ENCODE assay signal across 18 cellular contexts in the genomic region with DNA sequence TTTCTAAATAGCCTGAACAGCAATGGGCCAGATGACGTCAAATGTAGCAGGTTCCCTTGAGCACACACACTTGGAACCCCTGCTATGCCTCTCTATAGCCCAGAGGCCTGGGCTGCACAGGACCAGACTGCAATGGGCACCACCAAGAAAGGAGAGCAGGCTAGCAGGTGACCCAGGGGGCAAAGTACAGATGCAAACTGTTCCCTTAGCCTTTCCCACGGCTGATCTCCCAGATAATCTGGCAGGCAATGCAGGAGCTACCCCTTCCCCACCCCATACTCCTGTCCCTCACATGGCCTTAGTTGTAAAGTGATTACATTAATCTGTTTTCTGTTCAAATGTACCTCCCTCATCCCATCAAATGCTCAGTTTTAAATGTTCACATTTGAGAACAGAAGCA. TPM values are rescaled to one million over a fixed set of nuclear protein-coding genes. Genes with fewer than 3 reads are reported as not detected.
DNase-seq lines count a peak whose midpoint lies in the region; ATAC-seq, FAIRE-seq and TF ChIP-seq lines count a peak whose summit lies in the region.
"Had no signal": no experiment of that assay in that cellular context is flagged by ENCODE, and none has a peak within 500 bp of the region (broad histone marks: within the 10 kb centered on the region; RNA-seq: fewer than 3 reads in every experiment).

No MANE protein-coding gene starts in this region.

- H3K27me3 ChIP-seq in WERI-Rb-1 (ENCODE audit: insufficient read depth, low read depth, severe bottlenecking): no peaks in the 10 kb centered on the region
- no peaks in the 10 kb centered on the region for H3K27me3 ChIP-seq in liver (ENCODE audit: control insufficient read depth in 4 of 4, insufficient read depth in 4 of 4, low read length in 3 of 4)
- H3K27me3 ChIP-seq in suprapubic skin: no peaks in the 10 kb centered on the region
- no peaks in the 10 kb centered on the region for H3K27me3 ChIP-seq in tibial artery

- H3K9ac ChIP-seq in liver (ENCODE audit: low read depth in 1 of 2, low read length in 2 of 2): no peak overlapping the region
- H3K9ac ChIP-seq: GM23248 had no signal

- intact Hi-C loops in tibial artery (cut with DNase I; ENCODE audit: low total_unique reads): no loop called here

- ATAC-seq in HG03039 (IDR thresholded peaks at IDR 0.05; ENCODE audit: unreplicated experiment) (no peak), HG02763 (IDR thresholded peaks at IDR 0.05; ENCODE audit: unreplicated experiment) (no peak)
- ATAC-seq: GM12878, HCT116 had no signal

- no peak overlapping the region for H3K4me3 ChIP-seq in WERI-Rb-1 (ENCODE audit: low read depth, low read length)
- no peak overlapping the region for H3K4me3 ChIP-seq in liver (ENCODE audit: low read depth in 1 of 3, low read length in 3 of 3)
- no peak overlapping the region for H3K4me3 ChIP-seq in retinal pigment epithelial cell (ENCODE audit: low read length)
- no peak overlapping the region for H3K4me3 ChIP-seq in suprapubic skin
- no peak overlapping the region for H3K4me3 ChIP-seq in tibial artery
- H3K4me3 ChIP-seq: GM12878, GM23248 had no signal

- H3K27ac ChIP-seq in WERI-Rb-1 (no peak overlapping the region), liver (ENCODE audit: low read depth in 1 of 2, low read length in 2 of 2) (peak overlapping the region in 1 of 2 donors; percentile 6), suprapubic skin (no peak overlapping the region), tibial artery (no peak overlapping the region)
- H3K27ac ChIP-seq: GM23248 had no signal

- FAIRE-seq in HTR-8/SVneo (lab: Jason Lieb, UNC): peak; percentile 74
- FAIRE-seq: A204.1, GM12878, GM18507, H54 had no signal

- no peak for TF ChIP-seq EP300 in suprapubic skin (IDR thresholded peaks at IDR 0.05)

- no peaks in the 10 kb centered on the region for H3K9me3 ChIP-seq in WERI-Rb-1 (ENCODE audit: severe bottlenecking)
- H3K9me3 ChIP-seq in liver (ENCODE audit: control insufficient read depth in 4 of 4, low read length in 3 of 4): no peaks in the 10 kb centered on the region
- no peaks in the 10 kb centered on the region for H3K9me3 ChIP-seq in suprapubic skin
- no peaks in the 10 kb centered on the region for H3K9me3 ChIP-seq in tibial artery

- TF ChIP-seq POLR2A in suprapubic skin (IDR thresholded peaks at IDR 0.05): no peak

- TF ChIP-seq CTCF in WERI-Rb-1 (IDR thresholded peaks at IDR 0.05; ENCODE audit: low read depth, low read length) (no peak), liver (IDR thresholded peaks at IDR 0.05; ENCODE audit: low read depth, low read length, missing input control) (no peak), retinal pigment epithelial cell (conservative IDR thresholded peaks at IDR 0.05; ENCODE audit: low read depth, low read length) (no peak), suprapubic skin (IDR thresholded peaks at IDR 0.05) (no peak), tibial artery (IDR thresholded peaks at IDR 0.05) (no peak)

- TF ChIP-seq RAD21 in liver (IDR thresholded peaks at IDR 0.05): peak in 1 of 2 donors; percentile 28

- H3K36me3 ChIP-seq in WERI-Rb-1 (peaks cover 3% of the 10 kb centered on the region), liver (ENCODE audit: control insufficient read depth in 4 of 4, insufficient read depth in 3 of 4, low read depth in 1 of 4, low read length in 3 of 4) (peaks cover 0 to 3% (median 1%) of the 10 kb centered on the region in 4 donors), suprapubic skin (no peaks in the 10 kb centered on the region), tibial artery (peaks cover 0 to 9% (median 0%) of the 10 kb centered on the region in 3 donors)

- no peak for DNase-seq in HTR-8/SVneo (ENCODE audit: insufficient read length, low spot score)
- DNase-seq in WERI-Rb-1: peak; percentile 50
- peak; percentile 19 for DNase-seq in retinal pigment epithelial cell (ENCODE audit: low read depth)
- DNase-seq in suprapubic skin (ENCODE audit: low spot score in 2 of 2): no peak
- DNase-seq in tibial artery: no peak
- DNase-seq: C1 segment of cervical spinal cord; CD4-positive, alpha-beta T cell; DMS79; GM23248 had no signal

- 46% methylated on average over 2 of the region's 2 CpGs for WGBS in liver
- WGBS in suprapubic skin: 88% methylated on average over 2 of the region's 2 CpGs

- H3K4me1 ChIP-seq in liver (ENCODE audit: control insufficient read depth in 4 of 4, insufficient read depth in 4 of 4, low read length in 3 of 4) (peaks cover 10 to 65% (median 41%) of the 10 kb centered on the region in 4 donors), suprapubic skin (peaks cover 2% of the 10 kb centered on the region), tibial artery (no peaks in the 10 kb centered on the region)

TF ChIP-seq in liver, 16 proteins besides CTCF, POLR2A, EP300 and RAD21:
- TF ChIP-seq SP1 (IDR thresholded peaks at IDR 0.05): peak; percentile 46
- TF ChIP-seq HNF4A (conservative IDR thresholded peaks at IDR 0.05): peak; percentile 89 to 92
- TF ChIP-seq YY1 (IDR thresholded peaks at IDR 0.05): no peak
- TF ChIP-seq RXRA (IDR thresholded peaks at IDR 0.05): peak; percentile 50 to 60
- TF ChIP-seq ZBTB33 (IDR thresholded peaks at IDR 0.05): no peak
- TF ChIP-seq, protein P1, sequence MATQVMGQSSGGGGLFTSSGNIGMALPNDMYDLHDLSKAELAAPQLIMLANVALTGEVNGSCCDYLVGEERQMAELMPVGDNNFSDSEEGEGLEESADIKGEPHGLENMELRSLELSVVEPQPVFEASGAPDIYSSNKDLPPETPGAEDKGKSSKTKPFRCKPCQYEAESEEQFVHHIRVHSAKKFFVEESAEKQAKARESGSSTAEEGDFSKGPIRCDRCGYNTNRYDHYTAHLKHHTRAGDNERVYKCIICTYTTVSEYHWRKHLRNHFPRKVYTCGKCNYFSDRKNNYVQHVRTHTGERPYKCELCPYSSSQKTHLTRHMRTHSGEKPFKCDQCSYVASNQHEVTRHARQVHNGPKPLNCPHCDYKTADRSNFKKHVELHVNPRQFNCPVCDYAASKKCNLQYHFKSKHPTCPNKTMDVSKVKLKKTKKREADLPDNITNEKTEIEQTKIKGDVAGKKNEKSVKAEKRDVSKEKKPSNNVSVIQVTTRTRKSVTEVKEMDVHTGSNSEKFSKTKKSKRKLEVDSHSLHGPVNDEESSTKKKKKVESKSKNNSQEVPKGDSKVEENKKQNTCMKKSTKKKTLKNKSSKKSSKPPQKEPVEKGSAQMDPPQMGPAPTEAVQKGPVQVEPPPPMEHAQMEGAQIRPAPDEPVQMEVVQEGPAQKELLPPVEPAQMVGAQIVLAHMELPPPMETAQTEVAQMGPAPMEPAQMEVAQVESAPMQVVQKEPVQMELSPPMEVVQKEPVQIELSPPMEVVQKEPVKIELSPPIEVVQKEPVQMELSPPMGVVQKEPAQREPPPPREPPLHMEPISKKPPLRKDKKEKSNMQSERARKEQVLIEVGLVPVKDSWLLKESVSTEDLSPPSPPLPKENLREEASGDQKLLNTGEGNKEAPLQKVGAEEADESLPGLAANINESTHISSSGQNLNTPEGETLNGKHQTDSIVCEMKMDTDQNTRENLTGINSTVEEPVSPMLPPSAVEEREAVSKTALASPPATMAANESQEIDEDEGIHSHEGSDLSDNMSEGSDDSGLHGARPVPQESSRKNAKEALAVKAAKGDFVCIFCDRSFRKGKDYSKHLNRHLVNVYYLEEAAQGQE (IDR thresholded peaks at IDR 0.05): no peak
- TF ChIP-seq JUND (IDR thresholded peaks at IDR 0.05): no peak
- TF ChIP-seq NR2F2 (IDR thresholded peaks at IDR 0.05): no peak
- TF ChIP-seq FOXA2 (IDR thresholded peaks at IDR 0.05): no peak
- TF ChIP-seq HNF4G (IDR thresholded peaks at IDR 0.05): peak; percentile 70

RNA-seq across cellular contexts. Expression of gene SMCO4, which starts 41.3 kb away (rescaled TPM):
- total RNA-seq in liver (10 to 100 TPM; 21.2 to 36.4 TPM), suprapubic skin (10 to 100 TPM; 12.1 to 53.1 (median 26.9) TPM)
- 10 to 100 TPM; 59.4 to 98.8 TPM for polyA plus RNA-seq in liver
- total RNA-seq: G401 had no signal

Comparison
In these comparisons a context has a peak if more than half of its experiments do, and no peak if none do; other contexts are left out.
1. DNase-seq: peak in WERI-Rb-1 (single experiment) and retinal pigment epithelial cell (single experiment); none in HTR-8/SVneo (single experiment), suprapubic skin (0 of 2) and tibial artery (0 of 2).